In genomic region chr16:75087040-75087979, GRCh38 we compare ENCODE assay signal across 9 cellular contexts. TPM values are rescaled to one million over a fixed set of nuclear protein-coding genes. Genes with fewer than 3 reads are reported as not detected.
DNase-seq lines count a peak whose midpoint lies in the region; ATAC-seq and TF ChIP-seq lines count a peak whose summit lies in the region.
"Had no signal": no experiment of that assay in that cellular context is flagged by ENCODE, and none has a peak within 500 bp of the region (broad histone marks: within the 10 kb centered on the region; RNA-seq: fewer than 3 reads in every experiment).

No MANE protein-coding gene starts in this region.

- no TSS peak for BruUV-seq in OCI-LY7 (replicated peaks; lab: Mats Ljungman, UMichigan)

- H3K79me2 ChIP-seq in OCI-LY7 (ENCODE audit: insufficient read depth, low read depth, low read length) = no peaks in the 10 kb centered on the region

- CTCF ChIA-PET in HEK293 (lab: Yijun Ruan, JAX) = interaction anchor here (0.6 to 1.4 kb wide), 3 partner anchors 24 to 115 kb away, joined by 3 read pairs; partner anchors contain the start of gene ZNRF1
- CTCF ChIA-PET in OCI-LY7 (lab: Charles Lee; ENCODE audit: unreplicated experiment) = no interaction called here

- no peak overlapping the region for H3K4me2 ChIP-seq in OCI-LY7 (ENCODE audit: low read length)

- POLR2A ChIA-PET in HEK293 (lab: Yijun Ruan, JAX) = interaction anchor here (0.6 kb wide), 1 partner anchor 12 kb away, joined by 4 read pairs; no protein-coding TSS in a partner anchor
- POLR2A ChIA-PET in OCI-LY7 (lab: Charles Lee) = no interaction called here

- H3K27ac ChIP-seq in HEK293 (ENCODE audit: extremely low read depth, low read depth, low read length) (no peak overlapping the region), rectal smooth muscle tissue (ENCODE audit: low read depth, low read length) (peak overlapping the region; percentile 70), OCI-LY7 (ENCODE audit: low read depth, low read length, poor library complexity, severe bottlenecking) (no peak overlapping the region)

- H3K9me3 ChIP-seq in HEK293 (ENCODE audit: control insufficient read depth, insufficient read depth, low read depth, low read length) (no peaks in the 10 kb centered on the region), OCI-LY7 (ENCODE audit: low read length) (no peaks in the 10 kb centered on the region)

- no peaks in the 10 kb centered on the region for H3K36me3 ChIP-seq in HEK293 (ENCODE audit: control insufficient read depth in 2 of 2, insufficient read depth in 1 of 2, low read length in 2 of 2)
- H3K36me3 ChIP-seq in rectal smooth muscle tissue (ENCODE audit: control insufficient read depth, insufficient read depth, low read length) = no peaks in the 10 kb centered on the region
- no peaks in the 10 kb centered on the region for H3K36me3 ChIP-seq in OCI-LY7 (ENCODE audit: insufficient read depth, low read length)

- H3K9me2 ChIP-seq in OCI-LY7 (ENCODE audit: insufficient read depth, low read length) = no peaks in the 10 kb centered on the region

- no peak overlapping the region for H3K4me3 Mint-ChIP-seq in activated naive CD8-positive, alpha-beta T cell treated with anti-CD3 and anti-CD28 coated beads, Interleukin-2, amount 50 U/mL, for 24 hours
- H3K4me3 Mint-ChIP-seq in activated T-cell treated with anti-CD3 and anti-CD28 coated beads, Interleukin-2, amount 50 U/mL, for 24 hours = no peak overlapping the region
- H3K4me3 Mint-ChIP-seq: memory B cell had no signal

- no peak overlapping the region for H3K4me3 ChIP-seq in HEK293 (ENCODE audit: low read depth, low read length)
- H3K4me3 ChIP-seq in rectal smooth muscle tissue (ENCODE audit: low read length) = peak overlapping the region; percentile 7
- no peak overlapping the region for H3K4me3 ChIP-seq in OCI-LY7 (ENCODE audit: low read depth, low read length, poor library complexity, severe bottlenecking)

- no peaks in the 10 kb centered on the region for H3K9me3 Mint-ChIP-seq in activated naive CD8-positive, alpha-beta T cell treated with anti-CD3 and anti-CD28 coated beads, Interleukin-2, amount 50 U/mL, for 24 hours
- H3K9me3 Mint-ChIP-seq in activated T-cell treated with anti-CD3 and anti-CD28 coated beads, Interleukin-2, amount 50 U/mL, for 24 hours = no peaks in the 10 kb centered on the region

- no peak overlapping the region for H3K9ac ChIP-seq in rectal smooth muscle tissue (ENCODE audit: low read length)

- H3K27me3 ChIP-seq in rectal smooth muscle tissue (ENCODE audit: control insufficient read depth, insufficient read depth, low read length) = no peaks in the 10 kb centered on the region

- peaks cover 23% of the 10 kb centered on the region for H3K4me1 Mint-ChIP-seq in activated naive CD8-positive, alpha-beta T cell treated with anti-CD3 and anti-CD28 coated beads, Interleukin-2, amount 50 U/mL, for 24 hours
- peaks cover 43% of the 10 kb centered on the region for H3K4me1 Mint-ChIP-seq in activated T-cell treated with anti-CD3 and anti-CD28 coated beads, Interleukin-2, amount 50 U/mL, for 24 hours (ENCODE audit: low read depth)
- H3K4me1 Mint-ChIP-seq: memory B cell had no signal

- TF ChIP-seq CTCF in HEK293 (tag by site-specific recombination; IDR thresholded peaks at IDR 0.05) (no peak), OCI-LY7 (conservative IDR thresholded peaks at IDR 0.05; ENCODE audit: low read length) (no peak)

- 0 out of 2 replicates have a peak, but pooled peaks cover 10% of the 10 kb centered on the region for H4K20me1 ChIP-seq in OCI-LY7 (ENCODE audit: insufficient read depth, low read length)

- ATAC-seq in GM19035 (IDR thresholded peaks at IDR 0.05; ENCODE audit: unreplicated experiment) = no peak
- no peak for ATAC-seq in activated naive CD8-positive, alpha-beta T cell treated with anti-CD3 and anti-CD28 coated beads, Interleukin-2, amount 50 U/mL, for 24 hours

- H2AFZ ChIP-seq in OCI-LY7 (ENCODE audit: low read length) = no peak overlapping the region

- DNase-seq in NCI-H82 (lab: John Stamatoyannopoulos, UW) (peak; percentile 67), fibroblast of gingiva (ENCODE audit: low read depth) (peak; percentile 39), OCI-LY7 (ENCODE audit: low spot score) (no peak)
- no peak for DNase-seq in activated naive CD8-positive, alpha-beta T cell treated with anti-CD3 and anti-CD28 coated beads, Interleukin-2, amount 50 U/mL, for 24 hours
- DNase-seq in activated T-cell treated with anti-CD3 and anti-CD28 coated beads, Interleukin-2, amount 50 U/mL, for 24 hours = no peak

- H3K36me3 Mint-ChIP-seq in activated naive CD8-positive, alpha-beta T cell treated with anti-CD3 and anti-CD28 coated beads, Interleukin-2, amount 50 U/mL, for 24 hours (ENCODE audit: low read depth) = no peaks in the 10 kb centered on the region
- no peaks in the 10 kb centered on the region for H3K36me3 Mint-ChIP-seq in activated T-cell treated with anti-CD3 and anti-CD28 coated beads, Interleukin-2, amount 50 U/mL, for 24 hours (ENCODE audit: low read depth)

- H3K27ac Mint-ChIP-seq in activated naive CD8-positive, alpha-beta T cell treated with anti-CD3 and anti-CD28 coated beads, Interleukin-2, amount 50 U/mL, for 24 hours = no peak overlapping the region
- H3K27ac Mint-ChIP-seq in activated T-cell treated with anti-CD3 and anti-CD28 coated beads, Interleukin-2, amount 50 U/mL, for 24 hours = no peak overlapping the region
- H3K27ac Mint-ChIP-seq: memory B cell had no signal

- H3K4me1 ChIP-seq in HEK293 (ENCODE audit: control insufficient read depth, insufficient read depth, low read length) = no peaks in the 10 kb centered on the region
- H3K4me1 ChIP-seq in rectal smooth muscle tissue (ENCODE audit: control insufficient read depth, insufficient read depth, low read length) = peaks cover 31% of the 10 kb centered on the region
- no peaks in the 10 kb centered on the region for H3K4me1 ChIP-seq in OCI-LY7 (ENCODE audit: insufficient read depth, low read length, poor library complexity, severe bottlenecking)

- intact Hi-C loops in OCI-LY7 (cut with micrococcal nuclease; ENCODE audit: unreplicated experiment) = no loop called here

- H3K27me3 Mint-ChIP-seq in activated naive CD8-positive, alpha-beta T cell treated with anti-CD3 and anti-CD28 coated beads, Interleukin-2, amount 50 U/mL, for 24 hours = no peaks in the 10 kb centered on the region
- H3K27me3 Mint-ChIP-seq in activated T-cell treated with anti-CD3 and anti-CD28 coated beads, Interleukin-2, amount 50 U/mL, for 24 hours = no peaks in the 10 kb centered on the region

TF ChIP-seq in HEK293, 187 proteins besides CTCF, POLR2A, EP300 and RAD21 (continues in another document):
- TF ChIP-seq ZNF341 (tag by site-specific recombination; IDR thresholded peaks at IDR 0.05; ENCODE audit: low read depth) (peak; percentile 28; the same call in 1 of the 2 replicates), SCRT1 (tag by site-specific recombination; IDR thresholded peaks at IDR 0.05; ENCODE audit: borderline replicate concordance) (0 out of 2 replicates have a peak, but pooled peaks have one; percentile 48), ZNF155 (tag by site-specific recombination; IDR thresholded peaks at IDR 0.05) (no peak), SCRT2 (tag by site-specific recombination; IDR thresholded peaks at IDR 0.05) (peak; percentile 85), ZNF596 (tag by site-specific recombination; IDR thresholded peaks at IDR 0.05) (no peak), ZNF692 (tag by site-specific recombination; IDR thresholded peaks at IDR 0.05) (peak; percentile 93), FEZF1 (tag by site-specific recombination; IDR thresholded peaks at IDR 0.05) (peak; percentile 68), SETDB1 (IDR thresholded peaks at IDR 0.05; ENCODE audit: insufficient read length, low read length) (peak; percentile 42), PRDM10 (tag by site-specific recombination; IDR thresholded peaks at IDR 0.05) (peak; percentile 89), ZBTB17 (tag by site-specific recombination; IDR thresholded peaks at IDR 0.05) (peak; percentile 81), TRIM28 (IDR thresholded peaks at IDR 0.05; ENCODE audit: borderline replicate concordance, low read length) (peak; percentile 39; the same call in 1 of the 2 replicates), ZBTB8A (tag by site-specific recombination; IDR thresholded peaks at IDR 0.05) (no peak)

RNA-seq across cellular contexts. Expression of gene LDHD, which starts 29.3 kb away (rescaled TPM):
- 0.09 and 0.67 TPM in 2 replicates for total RNA-seq in OCI-LY7 (2014; rRNA removed; shearing (Covaris generic))
- 0.48 and 0.83 TPM in 2 replicates for total RNA-seq in OCI-LY7 (2022)

Comparison
In these comparisons a context has a peak if more than half of its experiments do, and no peak if none do; other contexts are left out.
1. DNase-seq: peak in NCI-H82 (single experiment) and fibroblast of gingiva (single experiment); none in OCI-LY7 (single experiment), activated naive CD8-positive, alpha-beta T cell treated with anti-CD3 and anti-CD28 coated beads, Interleukin-2, amount 50 U/mL, for 24 hours (single experiment) and activated T-cell treated with anti-CD3 and anti-CD28 coated beads, Interleukin-2, amount 50 U/mL, for 24 hours (single experiment).